ENCODE assay signal across 8 cellular contexts in the genomic region with DNA sequence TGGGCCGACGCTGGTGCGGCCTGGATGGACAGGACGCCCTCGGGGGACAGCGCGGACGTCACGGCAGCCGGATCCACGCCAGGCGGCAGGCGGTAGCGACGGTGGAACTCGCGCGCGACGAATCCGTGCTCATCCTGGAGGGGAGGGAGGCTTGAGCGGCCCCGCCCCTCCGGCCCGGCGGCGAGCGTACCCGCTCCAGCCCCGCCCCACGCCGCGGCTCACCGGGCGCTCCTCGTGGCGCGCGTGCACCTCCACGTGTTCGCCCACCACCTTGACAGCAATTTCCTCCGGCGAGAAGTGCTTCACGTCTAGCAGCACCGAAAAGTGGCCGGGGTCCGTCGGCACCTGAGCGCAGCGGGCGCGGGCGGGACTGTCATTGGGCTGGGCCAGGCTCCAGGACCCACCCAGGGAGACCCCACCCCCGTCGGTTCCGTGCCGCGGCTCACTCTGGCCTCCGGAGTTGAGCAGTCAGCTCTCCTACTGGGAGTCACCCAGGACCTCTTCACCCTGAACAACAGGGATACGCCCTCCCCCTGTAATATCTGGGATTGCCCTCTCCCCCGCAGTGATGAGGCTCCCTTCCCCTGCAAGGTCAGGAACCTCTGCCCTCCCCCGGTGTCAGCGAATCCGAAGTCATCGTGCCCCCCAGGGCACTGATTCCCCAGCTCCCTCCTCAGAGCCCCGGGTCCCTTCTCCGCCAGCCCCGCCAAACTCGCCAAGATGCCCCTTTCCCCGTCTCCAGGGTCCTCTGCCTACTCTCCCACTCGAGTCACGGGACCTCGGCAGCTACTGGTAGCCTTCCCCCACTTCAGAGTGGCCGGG. TPM values are rescaled to one million over a fixed set of nuclear protein-coding genes. Genes with fewer than 3 reads are reported as not detected.
DNase-seq lines count a peak whose midpoint lies in the region; ATAC-seq, FAIRE-seq and TF ChIP-seq lines count a peak whose summit lies in the region.

No MANE protein-coding gene starts in this region.

- no peak overlapping the region for H2AFZ ChIP-seq in fibroblast of lung (ENCODE audit: low read length)

- peaks cover 0 to 2% (median 0%) of the 10 kb centered on the region in 5 donors for H3K9me3 Mint-ChIP-seq in CD8-positive, alpha-beta memory T cell

- H3K4me1 Mint-ChIP-seq in CD8-positive, alpha-beta memory T cell, result peaks cover 23 to 44% (median 24%) of the 10 kb centered on the region in 3 donors

- peaks cover 22% of the 10 kb centered on the region for H3K79me2 ChIP-seq in fibroblast of lung (ENCODE audit: control insufficient read depth, insufficient read depth, low read length)

- H3K27me3 Mint-ChIP-seq in CD8-positive, alpha-beta memory T cell, result peaks cover 0 to 4% of the 10 kb centered on the region in 2 donors

- no peaks in the 10 kb centered on the region for H4K20me1 ChIP-seq in fibroblast of lung (ENCODE audit: control insufficient read depth, extremely low read depth, insufficient read depth, low read length)

- POLR2A ChIA-PET in CD8-positive, alpha-beta memory T cell (lab: Charles Lee), result no interaction called here

- intact Hi-C loops in vagina (cut with DNase I), result no loop called here

- H3K4me2 ChIP-seq in fibroblast of lung (ENCODE audit: extremely low read depth, insufficient read depth, low read length), result peak overlapping the region; percentile 91

- TF ChIP-seq CTCF in fibroblast of lung (conservative IDR thresholded peaks at IDR 0.05 in 1 of 2, IDR thresholded peaks at IDR 0.05 in 1 of 2; ENCODE audit: low read depth in 1 of 2, low read length in 2 of 2), result no peak
- no peak for TF ChIP-seq CTCF in omental fat pad (IDR thresholded peaks at IDR 0.05)
- no peak for TF ChIP-seq CTCF in vagina (IDR thresholded peaks at IDR 0.05)

- TF ChIP-seq POLR2A in vagina (IDR thresholded peaks at IDR 0.05), result no peak

- no peaks in the 10 kb centered on the region for H3K9me3 ChIP-seq in CD8-positive, alpha-beta memory T cell (ENCODE audit: low read length)
- H3K9me3 ChIP-seq in fibroblast of lung (ENCODE audit: control insufficient read depth, insufficient read depth, low read depth, low read length) (no peaks in the 10 kb centered on the region), vagina (no peaks in the 10 kb centered on the region)

- H3K27me3 ChIP-seq in CD8-positive, alpha-beta memory T cell (ENCODE audit: insufficient read depth, low read length, poor library complexity, severe bottlenecking), result no peaks in the 10 kb centered on the region
- no peaks in the 10 kb centered on the region for H3K27me3 ChIP-seq in fibroblast of lung (ENCODE audit: control insufficient read depth, insufficient read depth, low read length)
- H3K27me3 ChIP-seq in vagina, result no peaks in the 10 kb centered on the region

- DNase-seq in CD8-positive, alpha-beta memory T cell, result peak in 4 of 5 donors; percentile 32 to 53 (median 38)
- peak; percentile 64 for DNase-seq in activated CD8-positive, alpha-beta memory T cell treated with anti-CD3 and anti-CD28 coated beads, Interleukin-2, amount 50 U/mL, for 4 hours
- DNase-seq in fibroblast of lung (ENCODE audit: low read depth in 2 of 2) (peak in 1 of 2 donors; percentile 86), omental fat pad (ENCODE audit: low spot score) (peak; percentile 36), vagina (ENCODE audit: extremely low spot score in 2 of 2) (peak in 1 of 2 donors; percentile 95), HTR-8/SVneo (ENCODE audit: insufficient read length, low spot score) (no peak)

- H3K4me3 ChIP-seq in CD8-positive, alpha-beta memory T cell (ENCODE audit: low read length), result no peak overlapping the region
- H3K4me3 ChIP-seq in fibroblast of lung (replicated peaks in 1 of 4; ENCODE audit: control extremely low read depth in 1 of 4, insufficient read depth in 1 of 4, low read depth in 3 of 4, low read length in 4 of 4) (peak overlapping the region; percentile 69 to 87 (median 78)), vagina (peak overlapping the region; percentile 61 to 88)

- peaks cover 22% of the 10 kb centered on the region for H3K4me1 ChIP-seq in CD8-positive, alpha-beta memory T cell (ENCODE audit: insufficient read depth, low read length)
- H3K4me1 ChIP-seq in fibroblast of lung (ENCODE audit: control insufficient read depth, extremely low read depth, insufficient read depth, low read length) (peaks cover 17% of the 10 kb centered on the region), vagina (peaks cover 42% of the 10 kb centered on the region)

- peak overlapping the region in 2 of 8 donors; percentile 12 to 33 for H3K27ac Mint-ChIP-seq in CD8-positive, alpha-beta memory T cell

- H3K36me3 Mint-ChIP-seq in CD8-positive, alpha-beta memory T cell, result peaks cover 3 to 43% (median 9%) of the 10 kb centered on the region in 3 donors

- CTCF ChIA-PET in CD8-positive, alpha-beta memory T cell (lab: Charles Lee), result no interaction called here

- peak overlapping the region in 5 of 7 donors; percentile 17 to 55 (median 42) for H3K4me3 Mint-ChIP-seq in CD8-positive, alpha-beta memory T cell

- ATAC-seq in omental fat pad (ENCODE audit: low FRiP score) (peak; percentile 33), HG02588 (IDR thresholded peaks at IDR 0.05; ENCODE audit: unreplicated experiment) (no peak), HG02678 (IDR thresholded peaks at IDR 0.05; ENCODE audit: unreplicated experiment) (no peak)

- peaks cover 8% of the 10 kb centered on the region for H3K36me3 ChIP-seq in CD8-positive, alpha-beta memory T cell (ENCODE audit: insufficient read depth, low read length)
- H3K36me3 ChIP-seq in fibroblast of lung (ENCODE audit: control insufficient read depth, insufficient read depth, low read length) (peaks cover 27% of the 10 kb centered on the region), vagina (peaks cover 0 to 27% of the 10 kb centered on the region in 2 donors)

- peak overlapping the region; percentile 94 for H3K9ac ChIP-seq in fibroblast of lung (ENCODE audit: insufficient read depth, low read length)

- no peak for FAIRE-seq in HTR-8/SVneo (lab: Jason Lieb, UNC)

- no peak overlapping the region for H3K27ac ChIP-seq in CD8-positive, alpha-beta memory T cell (ENCODE audit: low read depth, low read length)
- H3K27ac ChIP-seq in fibroblast of lung (ENCODE audit: insufficient read depth, low read length) (peak overlapping the region; percentile 99), vagina (peak overlapping the region; percentile 97)

RNA-seq across cellular contexts. Expression of gene HSPB6, which starts 1.1 kb away (rescaled TPM):
- not detected for total RNA-seq in CD8-positive, alpha-beta memory T cell
- polyA plus RNA-seq in CD8-positive, alpha-beta memory T cell, result not detected
- total RNA-seq in fibroblast of lung (47.8 and 54.3 TPM in 2 replicates), omental fat pad (100 to 1,000 TPM; 107 to 203 (median 128) TPM), vagina (238 TPM)
- polyA plus RNA-seq in fibroblast of lung, result 53.1 and 71.0 TPM in 2 replicates
- 463 and 468 TPM in 2 replicates for polyA plus RNA-seq in fibroblast of lung (2012)
- polyA minus RNA-seq in fibroblast of lung (ENCODE audit: low replicate concordance), result 247 and 355 TPM in 2 replicates

RNA-seq across cellular contexts. Expression of gene PROSER3, which starts 2.2 kb away (rescaled TPM):
- 10 to 100 TPM; 35.2 to 40.5 TPM for total RNA-seq in CD8-positive, alpha-beta memory T cell
- 8.3 TPM for polyA plus RNA-seq in CD8-positive, alpha-beta memory T cell
- 2.6 and 3.8 TPM in 2 replicates for total RNA-seq in fibroblast of lung
- 8.1 and 12.9 TPM in 2 replicates for polyA plus RNA-seq in fibroblast of lung
- polyA plus RNA-seq in fibroblast of lung (2012), result 11.1 and 13.3 TPM in 2 replicates
- 104 and 114 TPM in 2 replicates for polyA minus RNA-seq in fibroblast of lung (ENCODE audit: low replicate concordance)
- 1 to 10 TPM; 3.7 to 7.5 (median 5.3) TPM for total RNA-seq in omental fat pad
- 13.8 TPM for total RNA-seq in vagina

RNA-seq across cellular contexts. Expression of gene LIN37, which starts 7.4 kb away (rescaled TPM):
- total RNA-seq in CD8-positive, alpha-beta memory T cell, result 10 to 100 TPM in 1 of 2 experiments, 1 to 10 TPM in 1; 8.8 to 10.5 TPM
- polyA plus RNA-seq in CD8-positive, alpha-beta memory T cell, result 12.7 TPM
- total RNA-seq in fibroblast of lung, result 6.4 and 10.0 TPM in 2 replicates
- polyA plus RNA-seq in fibroblast of lung, result 8.5 and 10.3 TPM in 2 replicates
- polyA plus RNA-seq in fibroblast of lung (2012), result 13.8 and 14.6 TPM in 2 replicates
- polyA minus RNA-seq in fibroblast of lung (ENCODE audit: low replicate concordance), result 6.5 and 22.3 TPM in 2 replicates
- 10 to 100 TPM; 11.3 to 18.3 (median 15.6) TPM for total RNA-seq in omental fat pad
- 11.3 TPM for total RNA-seq in vagina

RNA-seq across cellular contexts. Expression of gene PSENEN, which starts 10.3 kb away (rescaled TPM):
- 10 to 100 TPM; 50.8 to 57.8 TPM for total RNA-seq in CD8-positive, alpha-beta memory T cell
- polyA plus RNA-seq in CD8-positive, alpha-beta memory T cell, result 101 TPM
- 15.7 and 16.0 TPM in 2 replicates for total RNA-seq in fibroblast of lung
- polyA plus RNA-seq in fibroblast of lung, result 31.4 and 35.5 TPM in 2 replicates
- polyA plus RNA-seq in fibroblast of lung (2012), result 51.7 and 65.5 TPM in 2 replicates
- 49.0 and 51.5 TPM in 2 replicates for polyA minus RNA-seq in fibroblast of lung (ENCODE audit: low replicate concordance)
- 10 to 100 TPM; 28.1 to 58.6 (median 37.9) TPM for total RNA-seq in omental fat pad
- total RNA-seq in vagina, result 28.2 TPM

RNA-seq across cellular contexts. Expression of gene U2AF1L4, which starts 10.5 kb away (rescaled TPM):
- 10 to 100 TPM; 29.0 to 32.2 TPM for total RNA-seq in CD8-positive, alpha-beta memory T cell
- polyA plus RNA-seq in CD8-positive, alpha-beta memory T cell, result 37.5 TPM
- total RNA-seq in fibroblast of lung (5.9 and 9.1 TPM in 2 replicates), omental fat pad (10 to 100 TPM; 18.4 to 23.8 (median 22.9) TPM), vagina (6.6 TPM)
- polyA plus RNA-seq in fibroblast of lung, result 11.9 and 13.8 TPM in 2 replicates
- 11.6 and 13.2 TPM in 2 replicates for polyA plus RNA-seq in fibroblast of lung (2012)
- polyA minus RNA-seq in fibroblast of lung (ENCODE audit: low replicate concordance), result 6.2 and 9.7 TPM in 2 replicates

Comparison
In these comparisons a context has a peak if more than half of its experiments do, and no peak if none do; other contexts are left out.
1. RNA of gene HSPB6, which starts 1.1 kb away (total RNA-seq): 238 TPM in vagina (single experiment), 107 to 203 TPM in omental fat pad and 47.8 to 54.3 TPM in fibroblast of lung; not detected in CD8-positive, alpha-beta memory T cell; every median in the first group is over 10 times any median in the second.